Comparison of ENCODE assay signal across 1 cellular context in genomic region chr16:4766875-4767628, GRCh38.
A peak's percentile ranks its signal among the peaks of the same experiment; 100 is the strongest.
TF ChIP-seq lines count a peak whose summit lies in the region.

TSS of gene ZNF500 (minus strand) at chr16:4767162. CDS start at chr16:4765978, 1,184 bp downstream.

TF ChIP-seq in GM12878, 131 proteins besides CTCF, POLR2A, EP300 and RAD21 (continued from another document and continues in another):
- TF ChIP-seq, protein P1, sequence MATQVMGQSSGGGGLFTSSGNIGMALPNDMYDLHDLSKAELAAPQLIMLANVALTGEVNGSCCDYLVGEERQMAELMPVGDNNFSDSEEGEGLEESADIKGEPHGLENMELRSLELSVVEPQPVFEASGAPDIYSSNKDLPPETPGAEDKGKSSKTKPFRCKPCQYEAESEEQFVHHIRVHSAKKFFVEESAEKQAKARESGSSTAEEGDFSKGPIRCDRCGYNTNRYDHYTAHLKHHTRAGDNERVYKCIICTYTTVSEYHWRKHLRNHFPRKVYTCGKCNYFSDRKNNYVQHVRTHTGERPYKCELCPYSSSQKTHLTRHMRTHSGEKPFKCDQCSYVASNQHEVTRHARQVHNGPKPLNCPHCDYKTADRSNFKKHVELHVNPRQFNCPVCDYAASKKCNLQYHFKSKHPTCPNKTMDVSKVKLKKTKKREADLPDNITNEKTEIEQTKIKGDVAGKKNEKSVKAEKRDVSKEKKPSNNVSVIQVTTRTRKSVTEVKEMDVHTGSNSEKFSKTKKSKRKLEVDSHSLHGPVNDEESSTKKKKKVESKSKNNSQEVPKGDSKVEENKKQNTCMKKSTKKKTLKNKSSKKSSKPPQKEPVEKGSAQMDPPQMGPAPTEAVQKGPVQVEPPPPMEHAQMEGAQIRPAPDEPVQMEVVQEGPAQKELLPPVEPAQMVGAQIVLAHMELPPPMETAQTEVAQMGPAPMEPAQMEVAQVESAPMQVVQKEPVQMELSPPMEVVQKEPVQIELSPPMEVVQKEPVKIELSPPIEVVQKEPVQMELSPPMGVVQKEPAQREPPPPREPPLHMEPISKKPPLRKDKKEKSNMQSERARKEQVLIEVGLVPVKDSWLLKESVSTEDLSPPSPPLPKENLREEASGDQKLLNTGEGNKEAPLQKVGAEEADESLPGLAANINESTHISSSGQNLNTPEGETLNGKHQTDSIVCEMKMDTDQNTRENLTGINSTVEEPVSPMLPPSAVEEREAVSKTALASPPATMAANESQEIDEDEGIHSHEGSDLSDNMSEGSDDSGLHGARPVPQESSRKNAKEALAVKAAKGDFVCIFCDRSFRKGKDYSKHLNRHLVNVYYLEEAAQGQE (IDR thresholded peaks at IDR 0.05; ENCODE audit: low read depth, low read length), result no peak
- TF ChIP-seq HDAC2 (IDR thresholded peaks at IDR 0.05) (no peak), RELA (IDR thresholded peaks at IDR 0.05; ENCODE audit: borderline replicate concordance, partially characterized antibody) (peak; percentile 27), SIX5 (IDR thresholded peaks at IDR 0.05; ENCODE audit: low read depth, low read length, severe bottlenecking) (peak; percentile 90), ZNF217 (IDR thresholded peaks at IDR 0.05) (peak; percentile 43; the same call in 1 of the 2 replicates), EED (IDR thresholded peaks at IDR 0.05; ENCODE audit: low read depth) (0 out of 2 replicates have a peak, but pooled peaks have one; percentile 37), RFX5 (IDR thresholded peaks at IDR 0.05; ENCODE audit: low read depth, low read length) (peak; percentile 61; the same call in 1 of the 2 replicates), EZH2 (IDR thresholded peaks at IDR 0.05; ENCODE audit: borderline replicate concordance, control insufficient read depth, low read depth, low read length) (no peak), RCOR1 (conservative IDR thresholded peaks at IDR 0.05; ENCODE audit: low read depth, low read length) (no peak), SMC3 (IDR thresholded peaks at IDR 0.05; ENCODE audit: borderline replicate concordance, low read length) (no peak), CREB1 (IDR thresholded peaks at IDR 0.05; ENCODE audit: low read depth) (peak; percentile 90), ZNF274 (IDR thresholded peaks at IDR 0.05; ENCODE audit: insufficient read depth, insufficient read length) (no peak), BRCA1 (IDR thresholded peaks at IDR 0.05; ENCODE audit: low read depth, low read length) (no peak), SIN3A (IDR thresholded peaks at IDR 0.05; ENCODE audit: low read depth, low read length) (peak; percentile 76; the same call in 1 of the 2 replicates), CREM (IDR thresholded peaks at IDR 0.05; ENCODE audit: low read depth) (peak; percentile 91), CEBPB (IDR thresholded peaks at IDR 0.05; ENCODE audit: borderline replicate concordance in 1 of 2, low read depth in 2 of 2, low read length in 2 of 2) (no peak), CBFB (IDR thresholded peaks at IDR 0.05; ENCODE audit: low read depth) (peak; percentile 97), MXI1 (IDR thresholded peaks at IDR 0.05; ENCODE audit: low read depth, low read length) (peak; percentile 85), IRF4 (IDR thresholded peaks at IDR 0.05; ENCODE audit: low read depth, low read length) (no peak), STAT1 (conservative IDR thresholded peaks at IDR 0.05) (no peak), SP1 (IDR thresholded peaks at IDR 0.05; ENCODE audit: low read depth, low read length) (peak; percentile 93), PAX5 (IDR thresholded peaks at IDR 0.05; ENCODE audit: borderline replicate concordance, low read depth, low read length) (0 out of 2 replicates have a peak, but pooled peaks have one; percentile 10), ZZZ3 (IDR thresholded peaks at IDR 0.05; ENCODE audit: control insufficient read depth, insufficient read length, low read depth) (no peak), MTA3 (IDR thresholded peaks at IDR 0.05; ENCODE audit: borderline replicate concordance, low read length) (no peak), MTA2 (IDR thresholded peaks at IDR 0.05; ENCODE audit: low read depth) (no peak), LARP7 (IDR thresholded peaks at IDR 0.05) (peak; percentile 74), SMAD1 (IDR thresholded peaks at IDR 0.05; ENCODE audit: low read depth, partially characterized antibody) (no peak), NFIC (IDR thresholded peaks at IDR 0.05; ENCODE audit: low read depth, low read length) (no peak), PAX8 (IDR thresholded peaks at IDR 0.05) (no peak), HDGF (IDR thresholded peaks at IDR 0.05) (peak; percentile 90), RUNX3 (IDR thresholded peaks at IDR 0.05; ENCODE audit: low read length) (peak; percentile 98), WRNIP1 (IDR thresholded peaks at IDR 0.05; ENCODE audit: borderline replicate concordance, low read depth, low read length) (no peak), MEF2B (IDR thresholded peaks at IDR 0.05; ENCODE audit: partially characterized antibody, poor library complexity, severe bottlenecking) (peak; percentile 22), ZNF207 (IDR thresholded peaks at IDR 0.05; ENCODE audit: borderline replicate concordance) (peak; percentile 69; the same call in 1 of the 2 replicates), IRF3 (IDR thresholded peaks at IDR 0.05) (peak; percentile 29; the same call in 1 of the 2 replicates), NR2C1 (IDR thresholded peaks at IDR 0.05) (peak; percentile 59), SMAD5 (IDR thresholded peaks at IDR 0.05; ENCODE audit: low read depth) (0 out of 2 replicates have a peak, but pooled peaks have one; percentile 44), CHD4 (IDR thresholded peaks at IDR 0.05) (no peak), BHLHE40 (IDR thresholded peaks at IDR 0.05; ENCODE audit: borderline replicate concordance in 1 of 2, low read depth in 2 of 2, low read length in 1 of 2) (peak; percentile 72 to 92; a peak in 3 of 4 replicates), DPF2 (IDR thresholded peaks at IDR 0.05) (0 out of 2 replicates have a peak, but pooled peaks have one; percentile 65), IKZF2 (IDR thresholded peaks at IDR 0.05) (no peak), TARDBP (IDR thresholded peaks at IDR 0.05; ENCODE audit: borderline replicate concordance) (peak; percentile 88), ZNF622 (IDR thresholded peaks at IDR 0.05) (no peak), GATAD2B (conservative IDR thresholded peaks at IDR 0.05; ENCODE audit: low read depth) (peak; percentile 97), POLR2AphosphoS5 (IDR thresholded peaks at IDR 0.05; ENCODE audit: low read length) (peak; percentile 48; the same call in 1 of the 2 replicates), ATF7 (IDR thresholded peaks at IDR 0.05; ENCODE audit: low read depth) (peak; percentile 36; the same call in 1 of the 2 replicates), KDM1A (IDR thresholded peaks at IDR 0.05; ENCODE audit: borderline replicate concordance) (no peak), YY1 (IDR thresholded peaks at IDR 0.05; ENCODE audit: low read depth, low read length) (peak; percentile 70), EGR1 (IDR thresholded peaks at IDR 0.05; ENCODE audit: borderline replicate concordance in 1 of 2, low read depth in 2 of 2, low read length in 2 of 2) (peak in 1 of 2 experiments; percentile 68; a peak in 2 of 3 replicates)
- TF ChIP-seq, protein P2, sequence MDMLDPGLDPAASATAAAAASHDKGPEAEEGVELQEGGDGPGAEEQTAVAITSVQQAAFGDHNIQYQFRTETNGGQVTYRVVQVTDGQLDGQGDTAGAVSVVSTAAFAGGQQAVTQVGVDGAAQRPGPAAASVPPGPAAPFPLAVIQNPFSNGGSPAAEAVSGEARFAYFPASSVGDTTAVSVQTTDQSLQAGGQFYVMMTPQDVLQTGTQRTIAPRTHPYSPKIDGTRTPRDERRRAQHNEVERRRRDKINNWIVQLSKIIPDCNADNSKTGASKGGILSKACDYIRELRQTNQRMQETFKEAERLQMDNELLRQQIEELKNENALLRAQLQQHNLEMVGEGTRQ (IDR thresholded peaks at IDR 0.05; ENCODE audit: borderline replicate concordance, low read depth, low read length), result no peak
- TF ChIP-seq, protein P3, sequence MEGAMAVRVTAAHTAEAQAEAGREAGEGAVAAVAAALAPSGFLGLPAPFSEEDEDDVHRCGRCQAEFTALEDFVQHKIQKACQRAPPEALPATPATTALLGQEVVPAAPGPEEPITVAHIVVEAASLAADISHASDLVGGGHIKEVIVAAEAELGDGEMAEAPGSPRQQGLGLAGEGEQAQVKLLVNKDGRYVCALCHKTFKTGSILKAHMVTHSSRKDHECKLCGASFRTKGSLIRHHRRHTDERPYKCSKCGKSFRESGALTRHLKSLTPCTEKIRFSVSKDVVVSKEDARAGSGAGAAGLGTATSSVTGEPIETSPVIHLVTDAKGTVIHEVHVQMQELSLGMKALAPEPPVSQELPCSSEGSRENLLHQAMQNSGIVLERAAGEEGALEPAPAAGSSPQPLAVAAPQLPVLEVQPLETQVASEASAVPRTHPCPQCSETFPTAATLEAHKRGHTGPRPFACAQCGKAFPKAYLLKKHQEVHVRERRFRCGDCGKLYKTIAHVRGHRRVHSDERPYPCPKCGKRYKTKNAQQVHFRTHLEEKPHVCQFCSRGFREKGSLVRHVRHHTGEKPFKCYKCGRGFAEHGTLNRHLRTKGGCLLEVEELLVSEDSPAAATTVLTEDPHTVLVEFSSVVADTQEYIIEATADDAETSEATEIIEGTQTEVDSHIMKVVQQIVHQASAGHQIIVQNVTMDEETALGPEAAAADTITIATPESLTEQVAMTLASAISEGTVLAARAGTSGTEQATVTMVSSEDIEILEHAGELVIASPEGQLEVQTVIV (IDR thresholded peaks at IDR 0.05; ENCODE audit: borderline replicate concordance, partially characterized antibody), result no peak
- TF ChIP-seq, protein P4, sequence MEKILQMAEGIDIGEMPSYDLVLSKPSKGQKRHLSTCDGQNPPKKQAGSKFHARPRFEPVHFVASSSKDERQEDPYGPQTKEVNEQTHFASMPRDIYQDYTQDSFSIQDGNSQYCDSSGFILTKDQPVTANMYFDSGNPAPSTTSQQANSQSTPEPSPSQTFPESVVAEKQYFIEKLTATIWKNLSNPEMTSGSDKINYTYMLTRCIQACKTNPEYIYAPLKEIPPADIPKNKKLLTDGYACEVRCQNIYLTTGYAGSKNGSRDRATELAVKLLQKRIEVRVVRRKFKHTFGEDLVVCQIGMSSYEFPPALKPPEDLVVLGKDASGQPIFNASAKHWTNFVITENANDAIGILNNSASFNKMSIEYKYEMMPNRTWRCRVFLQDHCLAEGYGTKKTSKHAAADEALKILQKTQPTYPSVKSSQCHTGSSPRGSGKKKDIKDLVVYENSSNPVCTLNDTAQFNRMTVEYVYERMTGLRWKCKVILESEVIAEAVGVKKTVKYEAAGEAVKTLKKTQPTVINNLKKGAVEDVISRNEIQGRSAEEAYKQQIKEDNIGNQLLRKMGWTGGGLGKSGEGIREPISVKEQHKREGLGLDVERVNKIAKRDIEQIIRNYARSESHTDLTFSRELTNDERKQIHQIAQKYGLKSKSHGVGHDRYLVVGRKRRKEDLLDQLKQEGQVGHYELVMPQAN (conservative IDR thresholded peaks at IDR 0.05), result 0 out of 2 replicates have a peak, but pooled peaks have one; percentile 56
- TF ChIP-seq, protein P5, sequence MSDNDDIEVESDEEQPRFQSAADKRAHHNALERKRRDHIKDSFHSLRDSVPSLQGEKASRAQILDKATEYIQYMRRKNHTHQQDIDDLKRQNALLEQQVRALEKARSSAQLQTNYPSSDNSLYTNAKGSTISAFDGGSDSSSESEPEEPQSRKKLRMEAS (IDR thresholded peaks at IDR 0.05; ENCODE audit: low read depth, low read length), result peak; percentile 73; the same call in 1 of the 2 replicates
- TF ChIP-seq, protein P6, sequence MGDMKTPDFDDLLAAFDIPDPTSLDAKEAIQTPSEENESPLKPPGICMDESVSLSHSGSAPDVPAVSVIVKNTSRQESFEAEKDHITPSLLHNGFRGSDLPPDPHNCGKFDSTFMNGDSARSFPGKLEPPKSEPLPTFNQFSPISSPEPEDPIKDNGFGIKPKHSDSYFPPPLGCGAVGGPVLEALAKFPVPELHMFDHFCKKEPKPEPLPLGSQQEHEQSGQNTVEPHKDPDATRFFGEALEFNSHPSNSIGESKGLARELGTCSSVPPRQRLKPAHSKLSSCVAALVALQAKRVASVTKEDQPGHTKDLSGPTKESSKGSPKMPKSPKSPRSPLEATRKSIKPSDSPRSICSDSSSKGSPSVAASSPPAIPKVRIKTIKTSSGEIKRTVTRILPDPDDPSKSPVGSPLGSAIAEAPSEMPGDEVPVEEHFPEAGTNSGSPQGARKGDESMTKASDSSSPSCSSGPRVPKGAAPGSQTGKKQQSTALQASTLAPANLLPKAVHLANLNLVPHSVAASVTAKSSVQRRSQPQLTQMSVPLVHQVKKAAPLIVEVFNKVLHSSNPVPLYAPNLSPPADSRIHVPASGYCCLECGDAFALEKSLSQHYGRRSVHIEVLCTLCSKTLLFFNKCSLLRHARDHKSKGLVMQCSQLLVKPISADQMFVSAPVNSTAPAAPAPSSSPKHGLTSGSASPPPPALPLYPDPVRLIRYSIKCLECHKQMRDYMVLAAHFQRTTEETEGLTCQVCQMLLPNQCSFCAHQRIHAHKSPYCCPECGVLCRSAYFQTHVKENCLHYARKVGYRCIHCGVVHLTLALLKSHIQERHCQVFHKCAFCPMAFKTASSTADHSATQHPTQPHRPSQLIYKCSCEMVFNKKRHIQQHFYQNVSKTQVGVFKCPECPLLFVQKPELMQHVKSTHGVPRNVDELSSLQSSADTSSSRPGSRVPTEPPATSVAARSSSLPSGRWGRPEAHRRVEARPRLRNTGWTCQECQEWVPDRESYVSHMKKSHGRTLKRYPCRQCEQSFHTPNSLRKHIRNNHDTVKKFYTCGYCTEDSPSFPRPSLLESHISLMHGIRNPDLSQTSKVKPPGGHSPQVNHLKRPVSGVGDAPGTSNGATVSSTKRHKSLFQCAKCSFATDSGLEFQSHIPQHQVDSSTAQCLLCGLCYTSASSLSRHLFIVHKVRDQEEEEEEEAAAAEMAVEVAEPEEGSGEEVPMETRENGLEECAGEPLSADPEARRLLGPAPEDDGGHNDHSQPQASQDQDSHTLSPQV (IDR thresholded peaks at IDR 0.05), result no peak
